In genomic region chr19:52397310-52398090, GRCh38 we compare ENCODE assay signal across 8 cellular contexts. TPM values are rescaled to one million over a fixed set of nuclear protein-coding genes. Genes with fewer than 3 reads are reported as not detected.
DNase-seq lines count a peak whose midpoint lies in the region; ATAC-seq and TF ChIP-seq lines count a peak whose summit lies in the region.

TSS of gene ZNF528 (plus strand) at chr19:52397849. CDS start at chr19:52402014, 4,165 bp downstream.

- peak within 1 kb of the TSS; percentile 95 for H3K9ac ChIP-seq in skeletal muscle satellite cell (ENCODE audit: low read depth, low read length)

- no peak for TF ChIP-seq CTCF in WERI-Rb-1 (IDR thresholded peaks at IDR 0.05; ENCODE audit: low read depth, low read length)

- peak; percentile 89 for ATAC-seq in GM21737 (IDR thresholded peaks at IDR 0.05; ENCODE audit: unreplicated experiment)
- ATAC-seq in GM18858 (IDR thresholded peaks at IDR 0.05; ENCODE audit: unreplicated experiment): no peak

- H3K4me1 ChIP-seq in CD4-positive, alpha-beta memory T cell (ENCODE audit: insufficient read depth, low read length): peaks cover 14% of the 10 kb centered on the region
- H3K4me1 ChIP-seq in iPS DF 6.9 (ENCODE audit: control insufficient read depth, insufficient read depth, low read length): no peaks in the 10 kb centered on the region
- H3K4me1 ChIP-seq in skeletal muscle satellite cell (ENCODE audit: control insufficient read depth, insufficient read depth, low read length): peaks cover 14% of the 10 kb centered on the region

- POLR2A ChIA-PET in CD4-positive, alpha-beta memory T cell (lab: Charles Lee; ENCODE audit: partially characterized antibody): interaction anchor here (0.7 to 2.9 kb wide), 6 partner anchors 24 to 293 kb away, joined by 3 to 13 read pairs (median 3); partner anchors contain the start of genes ZNF610 and ZNF880

- H3K36me3 Mint-ChIP-seq in CD4-positive, alpha-beta memory T cell: peaks cover 72 to 74% of the 10 kb centered on the region in 2 donors

- intact Hi-C loops in CD4-positive, alpha-beta memory T cell (cut with micrococcal nuclease): loop anchor here (1.0 to 5.0 kb wide), 5 partner anchors 28 to 173 kb away; partner anchors contain the start of genes ZNF610, ZNF701, ZNF766 and ZNF808

- peak; percentile 85 to 93 (median 88) for DNase-seq in CD4-positive, alpha-beta memory T cell
- DNase-seq in NCI-H1436 treated with DMSO at 0.1 percent for 48 hours (lab: John Stamatoyannopoulos, UW): peak; percentile 31
- peak; percentile 98 for DNase-seq in WERI-Rb-1
- peak; percentile 76 to 94 for DNase-seq in T47D (ENCODE audit: low read depth in 1 of 2, low spot score in 1 of 2)
- DNase-seq in iPS DF 6.9 (ENCODE audit: low read depth, low spot score): peak; percentile 79

- peak within 1 kb of the TSS; percentile 76 to 93 (median 92) for H3K27ac Mint-ChIP-seq in CD4-positive, alpha-beta memory T cell

- no peaks in the 10 kb centered on the region for H3K27me3 ChIP-seq in CD4-positive, alpha-beta memory T cell (ENCODE audit: insufficient read depth, low read length)
- H3K27me3 ChIP-seq in WERI-Rb-1 (ENCODE audit: insufficient read depth, low read depth, severe bottlenecking) (no peaks in the 10 kb centered on the region), iPS DF 6.9 (ENCODE audit: control insufficient read depth, insufficient read depth, low read length) (no peaks in the 10 kb centered on the region), skeletal muscle satellite cell (ENCODE audit: control insufficient read depth, insufficient read depth, low read length) (no peaks in the 10 kb centered on the region)

- H3K4me3 ChIP-seq in CD4-positive, alpha-beta memory T cell (ENCODE audit: low read length in 2 of 2): peak within 1 kb of the TSS; percentile 89 to 98
- H3K4me3 ChIP-seq in WERI-Rb-1 (ENCODE audit: low read depth, low read length) (peak within 1 kb of the TSS; percentile 97), iPS DF 6.9 (ENCODE audit: low read length) (peak within 1 kb of the TSS; percentile 70; the same call in 1 of the 2 replicates), skeletal muscle satellite cell (ENCODE audit: low read length) (peak within 1 kb of the TSS; percentile 93)

- peak within 1 kb of the TSS; percentile 91 for H3K4me2 ChIP-seq in skeletal muscle satellite cell (ENCODE audit: low read length)

- H3K27me3 Mint-ChIP-seq in CD4-positive, alpha-beta memory T cell: no peaks in the 10 kb centered on the region

- in situ Hi-C loops in T47D (cut with HindIII; ENCODE audit: low pct_unique_long_range_greater_than_20kb, low sequenced_read_pairs): no loop called here

- WGBS in iPS DF 6.9 (ENCODE audit: insufficient coverage, insufficient read length): no CpG with 5 or more reads among the region's 37 CpGs

- H3K9me3 ChIP-seq in CD4-positive, alpha-beta memory T cell (ENCODE audit: control insufficient read depth in 1 of 2, low read length in 2 of 2): peaks cover 0 to 8% of the 10 kb centered on the region in 2 donors
- H3K9me3 ChIP-seq in WERI-Rb-1 (ENCODE audit: severe bottlenecking) (no peaks in the 10 kb centered on the region), iPS DF 6.9 (ENCODE audit: control insufficient read depth, insufficient read depth, low read length) (no peaks in the 10 kb centered on the region), skeletal muscle satellite cell (replicated peaks; ENCODE audit: low read length) (peaks cover 6% of the 10 kb centered on the region)

- peaks cover 2 to 84% (median 62%) of the 10 kb centered on the region in 8 donors for H3K9me3 Mint-ChIP-seq in CD4-positive, alpha-beta memory T cell

- H3K36me3 ChIP-seq in CD4-positive, alpha-beta memory T cell (ENCODE audit: insufficient read depth, low read length): peaks cover 7% of the 10 kb centered on the region
- H3K36me3 ChIP-seq in WERI-Rb-1: peaks cover 53% of the 10 kb centered on the region
- no peaks in the 10 kb centered on the region; the same call in 1 of the 2 replicates for H3K36me3 ChIP-seq in iPS DF 6.9 (ENCODE audit: control insufficient read depth, insufficient read depth, low read length)
- H3K36me3 ChIP-seq in skeletal muscle satellite cell (ENCODE audit: insufficient read depth, low read length): peaks cover 37% of the 10 kb centered on the region

- H3K4me3 Mint-ChIP-seq in CD4-positive, alpha-beta memory T cell: peak within 1 kb of the TSS; percentile 86 to 95 (median 90)

- H3K4me1 Mint-ChIP-seq in CD4-positive, alpha-beta memory T cell: peaks cover 13 to 29% (median 22%) of the 10 kb centered on the region in 4 donors

- H3K27ac ChIP-seq in CD4-positive, alpha-beta memory T cell (ENCODE audit: low read depth, low read length): peak within 1 kb of the TSS; percentile 56
- H3K27ac ChIP-seq in WERI-Rb-1 (peak within 1 kb of the TSS; percentile 97), iPS DF 6.9 (ENCODE audit: low read length) (no peak within 1 kb of the TSS)

- CTCF ChIA-PET in CD4-positive, alpha-beta memory T cell (lab: Charles Lee; ENCODE audit: partially characterized antibody): no interaction called here

RNA-seq across cellular contexts. Expression of gene ZNF528, which starts in this region (rescaled TPM):
- 10 to 100 TPM; 44.6 to 49.9 TPM for total RNA-seq in CD4-positive, alpha-beta memory T cell
- 1 to 10 TPM; 7.2 to 8.6 TPM for polyA plus RNA-seq in CD4-positive, alpha-beta memory T cell
- 15.5 and 23.8 TPM in 2 replicates for total RNA-seq in skeletal muscle satellite cell (2012; rRNA removed)

Comparison
In these comparisons a context has a peak if more than half of its experiments do, and no peak if none do; other contexts are left out.
1. DNase-seq: peak in every context shown above with its lines; median percentile 98 in WERI-Rb-1; 88 in CD4-positive, alpha-beta memory T cell; 85 in T47D; 79 in iPS DF 6.9; 31 in NCI-H1436 treated with DMSO at 0.1 percent for 48 hours.